ENCODE assay signal across 1 cellular context in the genomic region with DNA sequence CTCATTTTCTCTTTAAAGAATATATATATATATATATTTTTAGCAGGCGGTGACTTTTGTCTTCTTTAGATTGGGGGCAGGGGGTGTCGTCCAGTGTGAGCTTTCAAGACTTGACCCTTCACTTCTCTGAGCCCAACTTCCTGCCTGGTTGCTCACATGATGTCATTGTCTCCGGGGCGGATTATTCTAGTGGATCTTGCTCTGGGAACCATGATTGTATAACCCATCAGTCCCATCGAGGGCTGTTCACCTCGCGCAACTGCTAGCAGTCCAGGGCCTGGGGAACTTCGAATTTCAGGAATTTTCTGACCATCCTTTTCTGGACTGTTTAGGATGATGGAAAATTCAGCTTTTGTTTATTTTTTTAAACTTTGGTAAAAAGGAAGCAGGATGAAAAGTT.
TF ChIP-seq lines count a peak whose summit lies in the region.

No MANE protein-coding gene starts in this region.

TF ChIP-seq in GM12878, 131 proteins besides CTCF, POLR2A, EP300 and RAD21 (continued from another document):
- peak; percentile 90 for TF ChIP-seq ATF7 (IDR thresholded peaks at IDR 0.05; ENCODE audit: low read depth)
- TF ChIP-seq HCFC1 (IDR thresholded peaks at IDR 0.05; ENCODE audit: low read length) = no peak
- TF ChIP-seq YY1 (IDR thresholded peaks at IDR 0.05; ENCODE audit: low read depth, low read length) = peak; percentile 35; the same call in 1 of the 2 replicates
- TF ChIP-seq SPI1 (IDR thresholded peaks at IDR 0.05; ENCODE audit: borderline replicate concordance, insufficient read depth, low read depth, low read length) = peak; percentile 39; the same call in 1 of the 2 replicates
- 0 out of 2 replicates have a peak, but pooled peaks have one; percentile 4 for TF ChIP-seq NR2C1 (IDR thresholded peaks at IDR 0.05)
- TF ChIP-seq, protein P1, sequence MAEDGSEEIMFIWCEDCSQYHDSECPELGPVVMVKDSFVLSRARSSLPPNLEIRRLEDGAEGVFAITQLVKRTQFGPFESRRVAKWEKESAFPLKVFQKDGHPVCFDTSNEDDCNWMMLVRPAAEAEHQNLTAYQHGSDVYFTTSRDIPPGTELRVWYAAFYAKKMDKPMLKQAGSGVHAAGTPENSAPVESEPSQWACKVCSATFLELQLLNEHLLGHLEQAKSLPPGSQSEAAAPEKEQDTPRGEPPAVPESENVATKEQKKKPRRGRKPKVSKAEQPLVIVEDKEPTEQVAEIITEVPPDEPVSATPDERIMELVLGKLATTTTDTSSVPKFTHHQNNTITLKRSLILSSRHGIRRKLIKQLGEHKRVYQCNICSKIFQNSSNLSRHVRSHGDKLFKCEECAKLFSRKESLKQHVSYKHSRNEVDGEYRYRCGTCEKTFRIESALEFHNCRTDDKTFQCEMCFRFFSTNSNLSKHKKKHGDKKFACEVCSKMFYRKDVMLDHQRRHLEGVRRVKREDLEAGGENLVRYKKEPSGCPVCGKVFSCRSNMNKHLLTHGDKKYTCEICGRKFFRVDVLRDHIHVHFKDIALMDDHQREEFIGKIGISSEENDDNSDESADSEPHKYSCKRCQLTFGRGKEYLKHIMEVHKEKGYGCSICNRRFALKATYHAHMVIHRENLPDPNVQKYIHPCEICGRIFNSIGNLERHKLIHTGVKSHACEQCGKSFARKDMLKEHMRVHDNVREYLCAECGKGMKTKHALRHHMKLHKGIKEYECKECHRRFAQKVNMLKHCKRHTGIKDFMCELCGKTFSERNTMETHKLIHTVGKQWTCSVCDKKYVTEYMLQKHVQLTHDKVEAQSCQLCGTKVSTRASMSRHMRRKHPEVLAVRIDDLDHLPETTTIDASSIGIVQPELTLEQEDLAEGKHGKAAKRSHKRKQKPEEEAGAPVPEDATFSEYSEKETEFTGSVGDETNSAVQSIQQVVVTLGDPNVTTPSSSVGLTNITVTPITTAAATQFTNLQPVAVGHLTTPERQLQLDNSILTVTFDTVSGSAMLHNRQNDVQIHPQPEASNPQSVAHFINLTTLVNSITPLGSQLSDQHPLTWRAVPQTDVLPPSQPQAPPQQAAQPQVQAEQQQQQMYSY (CRISPR knock-in tag; IDR thresholded peaks at IDR 0.05) = no peak
